26 cellular contexts compared by ENCODE assay signal in genomic region chr18:10152475-10152874, GRCh38.
"Had no signal": no experiment of that assay in that cellular context is flagged by ENCODE, and none has a peak within 500 bp of the region (broad histone marks: within the 10 kb centered on the region; RNA-seq: fewer than 3 reads in every experiment).

No MANE protein-coding gene starts in this region.

- H3K27me3 ChIP-seq: left lung, tibial nerve, uterus had no signal

- H3K4me1 ChIP-seq: left lung, lower lobe of right lung, prostate gland, uterus had no signal

- H3K4me3 ChIP-seq: left lung, lower lobe of right lung, prostate gland, skin epidermis, tibial nerve, uterus had no signal

- H3K36me3 ChIP-seq: left lung, lower lobe of right lung, prostate gland, tibial nerve, uterus had no signal

- H3K27me3 Mint-ChIP-seq: stimulated activated naive B cell treated with anti-CD40 and anti-IgM and Interleukin-4, amounts not matched to agents 10 μg/mL and 1 μg/mL and 100 μg/mL, for 72 hours; stimulated activated naive CD8-positive, alpha-beta T cell treated with anti-CD3 and anti-CD28 coated beads, Interleukin-15, Interleukin-2, amounts not matched to agents 100 ng/mL and 50 ng/mL, for 24 hours; type B pancreatic cell had no signal

- H3K4me1 Mint-ChIP-seq: naive B cell; natural killer cell; stimulated activated naive B cell treated with anti-CD40 and anti-IgM and Interleukin-4, amounts not matched to agents 10 μg/mL and 1 μg/mL and 100 μg/mL, for 72 hours had no signal

- H3K27ac ChIP-seq: left lung, lower lobe of right lung, prostate gland, skin epidermis, tibial nerve, uterus had no signal

- ATAC-seq: left colon; left lung; lower lobe of right lung; natural killer cell; right cardiac atrium; sciatic nerve; stimulated activated naive B cell treated with anti-CD40 and anti-IgM and Interleukin-4, amounts not matched to agents 10 μg/mL and 1 μg/mL and 100 μg/mL, for 72 hours had no signal

- H3K27ac Mint-ChIP-seq: mesothelial cell of epicardium; natural killer cell; nephron progenitor cell; stimulated activated naive B cell treated with anti-CD40 and anti-IgM and Interleukin-4, amounts not matched to agents 10 μg/mL and 1 μg/mL and 100 μg/mL, for 72 hours; stimulated activated naive CD8-positive, alpha-beta T cell treated with anti-CD3 and anti-CD28 coated beads, Interleukin-15, Interleukin-2, amounts not matched to agents 100 ng/mL and 50 ng/mL, for 24 hours; type B pancreatic cell had no signal

- H3K4me3 Mint-ChIP-seq: mesothelial cell of epicardium; naive B cell; natural killer cell; nephron progenitor cell; stimulated activated naive B cell treated with anti-CD40 and anti-IgM and Interleukin-4, amounts not matched to agents 10 μg/mL and 1 μg/mL and 100 μg/mL, for 72 hours; stimulated activated naive CD8-positive, alpha-beta T cell treated with anti-CD3 and anti-CD28 coated beads, Interleukin-15, Interleukin-2, amounts not matched to agents 100 ng/mL and 50 ng/mL, for 24 hours; type B pancreatic cell had no signal

- H3K9me3 ChIP-seq: lower lobe of right lung, prostate gland, uterus had no signal

- DNase-seq: hippocampal formation; kidney; left colon; left lung; lower lobe of right lung; mammary epithelial cell; mesendoderm; naive B cell; natural killer cell; nephron progenitor cell; retina; right cardiac atrium; stimulated activated CD4-positive, alpha-beta T cell treated with anti-CD3 and anti-CD28 coated beads, Interleukin-12 subunit alpha, Interleukin-12 subunit beta, amount 100 ng/mL, for 4 hours; stimulated activated CD4-positive, alpha-beta T cell treated with anti-CD3 and anti-CD28 coated beads, Interleukin-15, amount 100 ng/mL, for 24 hours; stimulated activated CD4-positive, alpha-beta T cell treated with anti-CD3 and anti-CD28 coated beads, Interleukin-2, amount 100 ng/mL, for 24 hours; stimulated activated CD4-positive, alpha-beta T cell treated with anti-CD3 and anti-CD28 coated beads, Interleukin-4, amount 100 ng/mL, for 1 hour; stimulated activated naive B cell treated with anti-CD40 and anti-IgM and Interleukin-4, amounts not matched to agents 10 μg/mL and 1 μg/mL and 100 μg/mL, for 72 hours; substantia nigra; uterus had no signal

- H3K36me3 Mint-ChIP-seq: mesothelial cell of epicardium; naive B cell; natural killer cell; stimulated activated naive B cell treated with anti-CD40 and anti-IgM and Interleukin-4, amounts not matched to agents 10 μg/mL and 1 μg/mL and 100 μg/mL, for 72 hours; type B pancreatic cell had no signal
